Comparison of ENCODE assay signal across 20 cellular contexts in the genomic region with DNA sequence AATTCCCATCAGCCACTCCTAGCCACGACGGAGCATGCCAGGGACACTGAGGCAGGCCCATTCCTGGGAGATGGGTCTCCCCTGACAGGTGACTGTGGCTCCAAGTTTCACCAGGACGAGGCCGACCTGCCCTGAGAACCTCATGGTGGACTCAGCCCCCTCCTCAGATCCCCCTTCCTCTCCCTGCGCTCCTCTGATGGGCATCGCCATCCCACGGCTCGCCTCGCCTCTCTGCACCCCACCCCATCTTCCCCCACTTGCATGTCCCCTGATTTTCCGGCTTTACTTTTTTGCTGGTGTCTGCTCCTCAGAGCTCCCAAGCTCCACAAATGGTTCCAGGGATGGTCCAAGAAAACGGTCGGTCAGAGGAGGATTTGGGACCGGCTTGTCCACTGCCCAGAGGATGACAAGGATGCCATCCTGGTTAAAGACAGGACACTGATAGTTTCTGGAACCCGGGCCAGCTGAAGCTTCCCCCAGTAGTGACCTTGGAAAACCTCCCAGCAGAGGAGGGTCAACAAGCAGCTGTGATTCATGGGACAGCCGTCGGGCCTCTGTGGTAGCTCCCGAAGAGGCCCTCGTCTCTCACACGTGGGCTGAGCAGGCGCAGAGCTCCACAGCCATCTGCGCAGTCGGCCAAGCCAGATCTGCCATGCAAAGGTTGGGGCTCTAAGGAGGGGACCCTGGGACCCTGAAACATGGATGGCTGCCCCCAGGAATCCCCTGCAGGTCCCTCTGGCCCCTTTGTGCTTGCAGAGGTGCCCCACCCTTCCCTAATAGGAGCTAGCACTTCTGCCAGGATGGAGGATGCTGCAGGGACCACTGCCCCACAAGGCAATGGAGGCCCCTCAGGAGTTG.
"Had no signal": no experiment of that assay in that cellular context is flagged by ENCODE, and none has a peak within 500 bp of the region (broad histone marks: within the 10 kb centered on the region; RNA-seq: fewer than 3 reads in every experiment).

No MANE protein-coding gene starts in this region.

- H3K36me3 ChIP-seq: gastrocnemius medialis, left lung, neutrophil, prostate gland, right atrium auricular region, sigmoid colon, stomach, thyroid gland, vagina had no signal

- H3K27me3 ChIP-seq: right atrium auricular region, thyroid gland, vagina had no signal

- H3K27ac ChIP-seq: gastrocnemius medialis, left lung, neutrophil, prostate gland, right atrium auricular region, sigmoid colon, stomach, thyroid gland, vagina had no signal

- H3K4me3 ChIP-seq: gastrocnemius medialis, left lung, prostate gland, right atrium auricular region, sigmoid colon, stomach, thyroid gland, vagina had no signal

- H3K9me3 ChIP-seq: gastrocnemius medialis, neutrophil, prostate gland, sigmoid colon, thyroid gland, vagina had no signal

- H3K4me1 ChIP-seq: gastrocnemius medialis, left lung, prostate gland, right atrium auricular region, sigmoid colon, stomach, thyroid gland, vagina had no signal

- H3K36me3 Mint-ChIP-seq: stimulated activated effector memory CD8-positive, alpha-beta T cell treated with anti-CD3 and anti-CD28 coated beads, Interleukin-12 subunit alpha, Interleukin-12 subunit beta, amount 100 ng/mL, for 72 hours had no signal

- H3K4me3 Mint-ChIP-seq: naive thymus-derived CD8-positive, alpha-beta T cell; nephron progenitor cell; stimulated activated effector memory CD8-positive, alpha-beta T cell treated with anti-CD3 and anti-CD28 coated beads, Interleukin-12 subunit alpha, Interleukin-12 subunit beta, amount 100 ng/mL, for 72 hours had no signal

- H3K27ac Mint-ChIP-seq: naive thymus-derived CD8-positive, alpha-beta T cell; nephron progenitor cell; stimulated activated effector memory CD8-positive, alpha-beta T cell treated with anti-CD3 and anti-CD28 coated beads, Interleukin-12 subunit alpha, Interleukin-12 subunit beta, amount 100 ng/mL, for 72 hours had no signal

- DNase-seq: cortex of kidney; effector CD4-positive, alpha-beta T cell; foreskin fibroblast; gastrocnemius medialis; left cardiac atrium; left lung; naive thymus-derived CD8-positive, alpha-beta T cell; nephron progenitor cell; sigmoid colon; stimulated activated CD4-positive, alpha-beta T cell treated with anti-CD3 and anti-CD28 coated beads, Interleukin-2, amount 100 ng/mL, for 24 hours; stimulated activated CD4-positive, alpha-beta T cell treated with anti-CD3 and anti-CD28 coated beads, Interleukin-4, amount 100 ng/mL, for 24 hours; stimulated activated naive CD4-positive, alpha-beta T cell treated with Interleukin-2 at 50 U/mL for 16 hours; stomach; thyroid gland; trophoblast cell had no signal
